Comparison of ENCODE assay signal across 27 cellular contexts in the genomic region with DNA sequence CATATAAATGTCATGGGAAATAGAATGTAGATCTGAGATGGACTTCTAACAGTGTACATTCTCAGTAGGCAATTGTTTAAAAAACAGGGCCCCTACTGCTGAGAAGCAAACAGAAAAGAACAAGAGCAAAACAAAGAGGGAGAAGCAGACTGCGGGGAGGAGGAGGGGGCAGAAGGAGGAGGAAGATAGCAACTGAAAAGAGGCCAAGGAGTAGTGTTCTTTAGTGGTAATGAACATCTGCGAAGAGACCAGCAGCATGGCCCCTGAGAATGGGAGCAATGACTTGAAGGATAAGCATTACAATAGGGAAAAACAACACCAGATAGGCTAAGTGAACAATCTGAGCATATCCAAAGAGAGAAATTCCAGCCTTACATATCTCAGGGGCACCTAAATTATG. TPM values are rescaled to one million over a fixed set of nuclear protein-coding genes. Genes with fewer than 3 reads are reported as not detected.
"Had no signal": no experiment of that assay in that cellular context is flagged by ENCODE, and none has a peak within 500 bp of the region (broad histone marks: within the 10 kb centered on the region; RNA-seq: fewer than 3 reads in every experiment).

No MANE protein-coding gene starts in this region.

- H3K9me3 ChIP-seq: ascending aorta, breast epithelium, SJCRH30 had no signal

- H3K36me3 ChIP-seq: ascending aorta, breast epithelium, SJCRH30 had no signal

- H3K4me1 ChIP-seq: ascending aorta, breast epithelium, SJCRH30 had no signal

- H3K27me3 ChIP-seq: ascending aorta, breast epithelium, SJCRH30 had no signal

- DNase-seq: activated CD4-positive, alpha-beta T cell treated with anti-CD3 and anti-CD28 coated beads for 36 hours; activated CD4-positive, alpha-beta T cell treated with anti-CD3 and anti-CD28 coated beads, Interleukin-2, amount 10 ng/mL, durations not matched to agents 7 days and 5 days; activated CD4-positive, alpha-beta T cell treated with anti-CD3 and anti-CD28 coated beads, Interleukin-2, amount 50 U/mL, for 48 hours; activated CD8-positive, alpha-beta T cell treated with anti-CD3 and anti-CD28 coated beads, Interleukin-2, amount 10 ng/mL, durations not matched to agents 7 days and 5 days; activated gamma-delta T cell; activated naive CD4-positive, alpha-beta T cell treated with Interleukin-2 at 50 U/mL for 16 hours; activated naive CD8-positive, alpha-beta T cell treated with anti-CD3 and anti-CD28 coated beads, Interleukin-2, amount 10 ng/mL, durations not matched to agents 7 days and 5 days; activated T-cell treated with anti-CD3 and anti-CD28 coated beads, Interleukin-2, amount 50 U/mL, for 24 hours; amygdala; cerebellar nuclear complex; NCI-H1105; NCI-H1436; NCI-H187; NCI-H2029 treated with DMSO at 0.1 percent for 48 hours; NCI-H2107; NCI-H2171; NCI-H2227 treated with DMSO at 0.1 percent for 48 hours; NCI-H446; NCI-H510A treated with DMSO at 0.1 percent for 48 hours; NCI-H526 treated with DMSO at 0.1 percent for 48 hours; NCI-H82; SHP77; SJCRH30 had no signal

- H3K4me3 ChIP-seq: ascending aorta, breast epithelium, SJCRH30, SK-N-MC had no signal

RNA-seq across cellular contexts. Expression of gene HAPLN1, which starts 36.8 kb away (rescaled TPM):
- polyA plus RNA-seq: adipose tissue had no signal
